In genomic region chr17:14361945-14362508, GRCh38 we compare ENCODE assay signal across 1 cellular context.
TF ChIP-seq lines count a peak whose summit lies in the region.

No MANE protein-coding gene starts in this region.

TF ChIP-seq in H1, 55 proteins besides CTCF, POLR2A, EP300 and RAD21 (continued from another document):
- no peak for TF ChIP-seq USF2 (IDR thresholded peaks at IDR 0.05; ENCODE audit: low read length)
